ENCODE assay signal across 13 cellular contexts in the genomic region with DNA sequence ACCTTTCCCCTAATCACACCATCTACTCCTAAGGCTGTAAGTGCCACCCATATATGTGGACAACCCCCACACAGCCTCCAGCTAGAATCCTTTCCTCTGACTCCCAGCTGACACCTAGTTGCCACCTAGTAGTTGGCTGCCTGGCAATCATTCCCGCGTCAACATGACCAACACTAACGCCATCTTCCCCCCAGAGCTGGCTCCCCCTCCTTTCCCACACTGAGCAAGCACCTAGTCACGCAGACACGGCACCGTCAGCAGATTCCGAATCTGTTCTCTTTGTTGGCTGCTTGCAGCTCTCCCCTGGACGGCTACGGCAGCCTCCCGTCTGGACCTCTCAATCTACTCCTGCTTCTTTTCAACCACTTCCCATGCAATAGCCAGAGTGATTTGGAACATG. TPM values are rescaled to one million over a fixed set of nuclear protein-coding genes. Genes with fewer than 3 reads are reported as not detected.
DNase-seq lines count a peak whose midpoint lies in the region; ATAC-seq, FAIRE-seq and TF ChIP-seq lines count a peak whose summit lies in the region.
"Had no signal": no experiment of that assay in that cellular context is flagged by ENCODE, and none has a peak within 500 bp of the region (broad histone marks: within the 10 kb centered on the region; RNA-seq: fewer than 3 reads in every experiment).

No MANE protein-coding gene starts in this region.

- no peak for FAIRE-seq in HepG2 (lab: Jason Lieb, UNC)

- H3K9me3 ChIP-seq in MG63, result no peaks in the 10 kb centered on the region
- no peaks in the 10 kb centered on the region for H3K9me3 ChIP-seq in mammary epithelial cell (replicated peaks; ENCODE audit: insufficient read depth, low read length)
- no peaks in the 10 kb centered on the region for H3K9me3 ChIP-seq in HepG2 (ENCODE audit: low read length)
- H3K9me3 ChIP-seq in WERI-Rb-1 (ENCODE audit: severe bottlenecking), result no peaks in the 10 kb centered on the region
- H3K9me3 ChIP-seq: heart left ventricle, stomach had no signal

- H4K20me1 ChIP-seq in mammary epithelial cell (ENCODE audit: insufficient read depth, low read length) (no peaks in the 10 kb centered on the region), HepG2 (ENCODE audit: insufficient read depth, low read length) (no peaks in the 10 kb centered on the region)

- H3K79me2 ChIP-seq in mammary epithelial cell (ENCODE audit: insufficient read depth, low read length), result no peaks in the 10 kb centered on the region
- no peaks in the 10 kb centered on the region for H3K79me2 ChIP-seq in HepG2 (ENCODE audit: insufficient read depth, low read length)

- dilution Hi-C loops in mammary epithelial cell (cut with HindIII; ENCODE audit: low sequenced_read_pairs), result no loop called here

- DNase-seq in EH (ENCODE audit: low read depth) (peak; percentile 83), MG63 (peak; percentile 74), mammary epithelial cell (peak; percentile 79), HepG2 (ENCODE audit: low spot score) (no peak), NOMO-1 treated with DMSO at 0.1 percent for 48 hours (lab: John Stamatoyannopoulos, UW; ENCODE audit: unreplicated experiment) (no peak), SW 1271 (lab: John Stamatoyannopoulos, UW) (no peak), WERI-Rb-1 (no peak)
- DNase-seq: caudate nucleus, heart left ventricle, NCI-H187, stomach had no signal

- H3K4me3 ChIP-seq in MG63 (no peak overlapping the region), mammary epithelial cell (replicated peaks in 1 of 3; ENCODE audit: insufficient read depth in 1 of 3, low read depth in 2 of 3, low read length in 3 of 3) (no peak overlapping the region), HepG2 (replicated peaks in 1 of 3; ENCODE audit: insufficient read depth in 1 of 3, low read depth in 2 of 3, low read length in 3 of 3) (no peak overlapping the region; a peak in 1 of 6 replicates), WERI-Rb-1 (ENCODE audit: low read depth, low read length) (no peak overlapping the region)
- H3K4me3 ChIP-seq: heart left ventricle, stomach had no signal

- no peak for TF ChIP-seq CTCF in mammary epithelial cell (conservative IDR thresholded peaks at IDR 0.05 in 1 of 2, IDR thresholded peaks at IDR 0.05 in 1 of 2; ENCODE audit: extremely low read depth in 1 of 2, insufficient read depth in 1 of 2, low read depth in 1 of 2, low read length in 2 of 2)
- no peak for TF ChIP-seq CTCF in HepG2 (CRISPR knock-in tag; IDR thresholded peaks at IDR 0.05)
- TF ChIP-seq CTCF in WERI-Rb-1 (IDR thresholded peaks at IDR 0.05; ENCODE audit: low read depth, low read length), result no peak

- peaks cover 4% of the 10 kb centered on the region for H3K4me1 ChIP-seq in mammary epithelial cell (ENCODE audit: insufficient read depth, low read length)
- peaks cover 14% of the 10 kb centered on the region; the same call in 1 of the 2 replicates for H3K4me1 ChIP-seq in HepG2 (ENCODE audit: insufficient read depth, low read length)

- no TSS peak for BruUV-seq in mammary epithelial cell (replicated peaks; lab: Mats Ljungman, UMichigan)
- BruUV-seq in HepG2 (replicated peaks; lab: Mats Ljungman, UMichigan), result no TSS peak

- H3K27me3 ChIP-seq in MG63, result no peaks in the 10 kb centered on the region
- no peaks in the 10 kb centered on the region for H3K27me3 ChIP-seq in mammary epithelial cell (ENCODE audit: insufficient read depth, low read length)
- no peaks in the 10 kb centered on the region for H3K27me3 ChIP-seq in HepG2 (ENCODE audit: control insufficient read depth in 1 of 2, insufficient read depth in 2 of 2, low read length in 2 of 2)
- H3K27me3 ChIP-seq in WERI-Rb-1 (ENCODE audit: insufficient read depth, low read depth, severe bottlenecking), result no peaks in the 10 kb centered on the region

- WGBS in mammary epithelial cell (ENCODE audit: low coverage, missing lambda C conversion rate), result 54% methylated on average over 10 of the region's 10 CpGs
- 34% methylated on average over 10 of the region's 10 CpGs for WGBS in HepG2 (ENCODE audit: low lambda C conversion rate)

- H2AFZ ChIP-seq in mammary epithelial cell (ENCODE audit: low read depth, low read length) (no peak overlapping the region), HepG2 (ENCODE audit: low read length) (no peak overlapping the region)

- H3K9ac ChIP-seq in mammary epithelial cell (ENCODE audit: insufficient read depth, low read length) (no peak overlapping the region), HepG2 (ENCODE audit: insufficient read depth, low read depth, low read length) (no peak overlapping the region)

- H3K27ac ChIP-seq in mammary epithelial cell (ENCODE audit: insufficient read depth, low read depth, low read length) (no peak overlapping the region), HepG2 (ENCODE audit: extremely low read length, insufficient read depth, low read length) (no peak overlapping the region), WERI-Rb-1 (no peak overlapping the region)
- H3K27ac ChIP-seq: heart left ventricle, HL-60, stomach had no signal

- TF ChIP-seq EP300 in HepG2 (IDR thresholded peaks at IDR 0.05; ENCODE audit: low read depth in 2 of 2, low read length in 2 of 2) (no peak), HepG2 (CRISPR knock-in tag; IDR thresholded peaks at IDR 0.05; ENCODE audit: borderline replicate concordance) (no peak)

- H3K4me2 ChIP-seq in mammary epithelial cell (ENCODE audit: insufficient read depth, low read depth, low read length), result no peak overlapping the region
- H3K4me2 ChIP-seq in HepG2 (ENCODE audit: low read depth, low read length), result peak overlapping the region; percentile 47

- no peaks in the 10 kb centered on the region for H3K36me3 ChIP-seq in MG63
- H3K36me3 ChIP-seq in mammary epithelial cell (ENCODE audit: insufficient read depth, low read length), result peaks cover 2% of the 10 kb centered on the region
- no peaks in the 10 kb centered on the region for H3K36me3 ChIP-seq in HepG2 (replicated peaks in 1 of 2; ENCODE audit: control insufficient read depth in 1 of 2, insufficient read depth in 2 of 2, low read length in 2 of 2)
- no peaks in the 10 kb centered on the region; the same call in 1 of the 2 replicates for H3K36me3 ChIP-seq in WERI-Rb-1

- TF ChIP-seq POLR2A in HepG2 (IDR thresholded peaks at IDR 0.05; ENCODE audit: insufficient read depth in 1 of 2, low read depth in 2 of 2, low read length in 2 of 2), result no peak

- intact Hi-C loops in mammary epithelial cell (cut with micrococcal nuclease), result loop anchor here (1.0 to 2.0 kb wide), 4 partner anchors 98 to 385 kb away; partner anchors contain the start of gene BTBD7
- intact Hi-C loops in HepG2 (cut with micrococcal nuclease; ENCODE audit: unreplicated experiment), result no loop called here

- POLR2A ChIA-PET in HepG2 (lab: Yijun Ruan, JAX), result no interaction called here

- in situ Hi-C loops in mammary epithelial cell (cut with MboI; ENCODE audit: low sequenced_read_pairs in 2 of 2) (no loop called here), HepG2 (cut with HindIII; ENCODE audit: extremely low pct_ligation_motif_present, low pct_unique_long_range_greater_than_20kb) (loop anchor here (10.0 kb wide), 1 partner anchor 310 kb away; no protein-coding TSS in a partner anchor)

- peak; percentile 54 for ATAC-seq in HepG2
- no peak for ATAC-seq in GM21717 (IDR thresholded peaks at IDR 0.05; ENCODE audit: unreplicated experiment)

- CTCF ChIA-PET in mammary epithelial cell (lab: Charles Lee; ENCODE audit: low non-redundant PET) (interaction anchor here (0.6 kb wide), 1 partner anchor 82 kb away, joined by 7 read pairs; no protein-coding TSS in a partner anchor), HepG2 (lab: Yijun Ruan, JAX; ENCODE audit: low intra/inter-chr PET ratio, low total read pairs) (no interaction called here)

- no peak for TF ChIP-seq RAD21 in HepG2 (CRISPR knock-in tag; IDR thresholded peaks at IDR 0.05)

RNA-seq across cellular contexts. Expression of gene UBR7, which starts 27.7 kb away (rescaled TPM):
- total RNA-seq in MG63 (2014; rRNA removed; shearing (Covaris generic); ENCODE audit: low replicate concordance), result 18.5 and 25.0 TPM in 2 replicates
- total RNA-seq in mammary epithelial cell (10 to 100 TPM; 15.2 to 20.3 TPM), HepG2 (2016; rRNA removed; fragmentation: Illumina TruSeq; extraction: Trizol) (19.7 and 35.5 TPM in 2 replicates)
- polyA plus RNA-seq in mammary epithelial cell (21.5 TPM), HepG2 (2011; rRNA removed) (8.5 and 11.0 TPM in 2 replicates)
- 45.4 TPM for polyA minus RNA-seq in mammary epithelial cell
- total RNA-seq in HepG2 (2016; cell fraction: cytosol; rRNA removed; fragmentation: Illumina TruSeq; extraction: Trizol; ENCODE audit: low read depth), result 2.1 and 2.3 TPM in 2 replicates
- 20.8 and 37.3 TPM in 2 replicates for total RNA-seq in HepG2 (2016; cell fraction: insoluble cytoplasmic fraction; rRNA removed; fragmentation: Illumina TruSeq; extraction: Trizol)
- total RNA-seq in HepG2 (2016; cell fraction: membrane; rRNA removed; fragmentation: Illumina TruSeq; extraction: Trizol), result 9.5 and 11.1 TPM in 2 replicates
- total RNA-seq in HepG2 (2016; cell fraction: nucleus; rRNA removed; fragmentation: Illumina TruSeq; extraction: Trizol), result 10.5 and 10.7 TPM in 2 replicates
- 6.5 and 8.1 TPM in 2 replicates for polyA plus RNA-seq in HepG2 (2011; cell fraction: cytosol; rRNA removed)
- 6.4 and 6.8 TPM in 2 replicates for polyA plus RNA-seq in HepG2 (2011; cell fraction: nucleus; rRNA removed)
- 6.1 and 10.7 TPM in 2 replicates for polyA plus RNA-seq in HepG2 (2012)
- polyA plus RNA-seq in HepG2 (2016; cell fraction: cytosol; fragmentation: Illumina TruSeq; extraction: Trizol; ENCODE audit: low read depth), result 1.8 and 2.0 TPM in 2 replicates
- polyA plus RNA-seq in HepG2 (2016; cell fraction: insoluble cytoplasmic fraction; fragmentation: Illumina TruSeq; extraction: Trizol; ENCODE audit: low read depth), result 34.6 and 35.6 TPM in 2 replicates
- polyA plus RNA-seq in HepG2 (2016; cell fraction: membrane; fragmentation: Illumina TruSeq; extraction: Trizol; ENCODE audit: low read depth), result 5.7 and 6.7 TPM in 2 replicates
- polyA plus RNA-seq in HepG2 (2016; cell fraction: nucleus; fragmentation: Illumina TruSeq; extraction: Trizol; ENCODE audit: insufficient read depth, low read depth), result 15.4 and 15.7 TPM in 2 replicates
- polyA minus RNA-seq in HepG2 (2011; rRNA and poly(A)+ RNA removed; ENCODE audit: low replicate concordance), result 6.6 and 21.0 TPM in 2 replicates
- polyA minus RNA-seq in HepG2 (2011; cell fraction: cytosol; rRNA and poly(A)+ RNA removed), result 6.9 and 11.5 TPM in 2 replicates
- polyA minus RNA-seq in HepG2 (2011; cell fraction: nucleus; rRNA and poly(A)+ RNA removed), result 7.5 and 8.0 TPM in 2 replicates

RNA-seq across cellular contexts. Expression of gene GON7, which starts 27.9 kb away (rescaled TPM):
- 3.8 and 6.0 TPM in 2 replicates for total RNA-seq in MG63 (2014; rRNA removed; shearing (Covaris generic); ENCODE audit: low replicate concordance)
- total RNA-seq in mammary epithelial cell (1 to 10 TPM; 7.2 to 9.3 TPM), HepG2 (2016; rRNA removed; fragmentation: Illumina TruSeq; extraction: Trizol) (28.0 and 45.9 TPM in 2 replicates)
- polyA plus RNA-seq in mammary epithelial cell (7.5 TPM), HepG2 (2011; rRNA removed) (8.9 and 11.9 TPM in 2 replicates)
- 2.2 TPM for polyA minus RNA-seq in mammary epithelial cell
- 10.0 and 10.6 TPM in 2 replicates for total RNA-seq in HepG2 (2016; cell fraction: cytosol; rRNA removed; fragmentation: Illumina TruSeq; extraction: Trizol; ENCODE audit: low read depth)
- total RNA-seq in HepG2 (2016; cell fraction: insoluble cytoplasmic fraction; rRNA removed; fragmentation: Illumina TruSeq; extraction: Trizol), result 31.3 and 51.3 TPM in 2 replicates
- total RNA-seq in HepG2 (2016; cell fraction: membrane; rRNA removed; fragmentation: Illumina TruSeq; extraction: Trizol), result 19.3 and 22.3 TPM in 2 replicates
- 10.7 and 11.5 TPM in 2 replicates for total RNA-seq in HepG2 (2016; cell fraction: nucleus; rRNA removed; fragmentation: Illumina TruSeq; extraction: Trizol)
- polyA plus RNA-seq in HepG2 (2011; cell fraction: cytosol; rRNA removed), result 6.4 and 8.8 TPM in 2 replicates
- polyA plus RNA-seq in HepG2 (2011; cell fraction: nucleus; rRNA removed), result 1.5 and 2.1 TPM in 2 replicates
- 12.2 and 13.2 TPM in 2 replicates for polyA plus RNA-seq in HepG2 (2012)
- polyA plus RNA-seq in HepG2 (2016; cell fraction: cytosol; fragmentation: Illumina TruSeq; extraction: Trizol; ENCODE audit: low read depth), result 10.7 and 11.1 TPM in 2 replicates
- 47.3 and 54.8 TPM in 2 replicates for polyA plus RNA-seq in HepG2 (2016; cell fraction: insoluble cytoplasmic fraction; fragmentation: Illumina TruSeq; extraction: Trizol; ENCODE audit: low read depth)
- 19.2 and 21.7 TPM in 2 replicates for polyA plus RNA-seq in HepG2 (2016; cell fraction: membrane; fragmentation: Illumina TruSeq; extraction: Trizol; ENCODE audit: low read depth)
- 15.8 and 18.4 TPM in 2 replicates for polyA plus RNA-seq in HepG2 (2016; cell fraction: nucleus; fragmentation: Illumina TruSeq; extraction: Trizol; ENCODE audit: insufficient read depth, low read depth)
- 2.3 and 3.7 TPM in 2 replicates for polyA minus RNA-seq in HepG2 (2011; rRNA and poly(A)+ RNA removed; ENCODE audit: low replicate concordance)
- 2.7 and 4.6 TPM in 2 replicates for polyA minus RNA-seq in HepG2 (2011; cell fraction: cytosol; rRNA and poly(A)+ RNA removed)
- polyA minus RNA-seq in HepG2 (2011; cell fraction: nucleus; rRNA and poly(A)+ RNA removed), result 2.3 and 2.4 TPM in 2 replicates

RNA-seq across cellular contexts. Expression of gene LYSET, which starts 49.7 kb away (rescaled TPM):
- total RNA-seq in MG63 (2014; rRNA removed; shearing (Covaris generic); ENCODE audit: low replicate concordance), result 4.4 and 7.0 TPM in 2 replicates
- 10 to 100 TPM; 10.5 to 14.0 TPM for total RNA-seq in mammary epithelial cell
- polyA plus RNA-seq in mammary epithelial cell, result 8.2 TPM
- not detected for polyA minus RNA-seq in mammary epithelial cell
- total RNA-seq in HepG2 (2016; rRNA removed; fragmentation: Illumina TruSeq; extraction: Trizol), result 19.1 and 20.1 TPM in 2 replicates
- 42.0 and 42.3 TPM in 2 replicates for total RNA-seq in HepG2 (2016; cell fraction: cytosol; rRNA removed; fragmentation: Illumina TruSeq; extraction: Trizol; ENCODE audit: low read depth)
- total RNA-seq in HepG2 (2016; cell fraction: insoluble cytoplasmic fraction; rRNA removed; fragmentation: Illumina TruSeq; extraction: Trizol), result 16.7 and 22.4 TPM in 2 replicates
- 51.5 and 52.1 TPM in 2 replicates for total RNA-seq in HepG2 (2016; cell fraction: membrane; rRNA removed; fragmentation: Illumina TruSeq; extraction: Trizol)
- 12.2 and 14.3 TPM in 2 replicates for total RNA-seq in HepG2 (2016; cell fraction: nucleus; rRNA removed; fragmentation: Illumina TruSeq; extraction: Trizol)
- 36.4 and 36.6 TPM in 2 replicates for polyA plus RNA-seq in HepG2 (2011; rRNA removed)
- 16.8 and 29.8 TPM in 2 replicates for polyA plus RNA-seq in HepG2 (2011; cell fraction: cytosol; rRNA removed)
- 5.7 and 8.0 TPM in 2 replicates for polyA plus RNA-seq in HepG2 (2011; cell fraction: nucleus; rRNA removed)
- 31.1 and 33.0 TPM in 2 replicates for polyA plus RNA-seq in HepG2 (2012)
- 79.3 and 89.7 TPM in 2 replicates for polyA plus RNA-seq in HepG2 (2016; cell fraction: cytosol; fragmentation: Illumina TruSeq; extraction: Trizol; ENCODE audit: low read depth)
- polyA plus RNA-seq in HepG2 (2016; cell fraction: insoluble cytoplasmic fraction; fragmentation: Illumina TruSeq; extraction: Trizol; ENCODE audit: low read depth), result 30.2 and 31.4 TPM in 2 replicates
- polyA plus RNA-seq in HepG2 (2016; cell fraction: membrane; fragmentation: Illumina TruSeq; extraction: Trizol; ENCODE audit: low read depth), result 77.9 and 80.5 TPM in 2 replicates
- polyA plus RNA-seq in HepG2 (2016; cell fraction: nucleus; fragmentation: Illumina TruSeq; extraction: Trizol; ENCODE audit: insufficient read depth, low read depth), result 26.1 and 29.5 TPM in 2 replicates
- 9.2 and 13.6 TPM in 2 replicates for polyA minus RNA-seq in HepG2 (2011; rRNA and poly(A)+ RNA removed; ENCODE audit: low replicate concordance)
- 7.6 and 9.5 TPM in 2 replicates for polyA minus RNA-seq in HepG2 (2011; cell fraction: cytosol; rRNA and poly(A)+ RNA removed)
- polyA minus RNA-seq in HepG2 (2011; cell fraction: nucleus; rRNA and poly(A)+ RNA removed), result 11.3 and 12.2 TPM in 2 replicates

RNA-seq across cellular contexts. Expression of gene MOAP1, which starts 50.1 kb away (rescaled TPM):
- 8.5 and 13.3 TPM in 2 replicates for total RNA-seq in MG63 (2014; rRNA removed; shearing (Covaris generic); ENCODE audit: low replicate concordance)
- total RNA-seq in mammary epithelial cell (10 to 100 TPM; 11.2 to 18.5 TPM), HepG2 (2016; rRNA removed; fragmentation: Illumina TruSeq; extraction: Trizol) (14.6 and 14.9 TPM in 2 replicates)
- polyA plus RNA-seq in mammary epithelial cell (8.3 TPM), HepG2 (2011; rRNA removed) (47.0 and 48.6 TPM in 2 replicates)
- polyA minus RNA-seq in mammary epithelial cell, result 1.1 TPM
- 2.6 TPM in 2 replicates for total RNA-seq in HepG2 (2016; cell fraction: cytosol; rRNA removed; fragmentation: Illumina TruSeq; extraction: Trizol; ENCODE audit: low read depth)
- 14.8 and 15.2 TPM in 2 replicates for total RNA-seq in HepG2 (2016; cell fraction: insoluble cytoplasmic fraction; rRNA removed; fragmentation: Illumina TruSeq; extraction: Trizol)
- 7.5 and 8.6 TPM in 2 replicates for total RNA-seq in HepG2 (2016; cell fraction: membrane; rRNA removed; fragmentation: Illumina TruSeq; extraction: Trizol)
- total RNA-seq in HepG2 (2016; cell fraction: nucleus; rRNA removed; fragmentation: Illumina TruSeq; extraction: Trizol), result 10.0 and 11.2 TPM in 2 replicates
- polyA plus RNA-seq in HepG2 (2011; cell fraction: cytosol; rRNA removed), result 34.9 and 57.3 TPM in 2 replicates
- 12.5 and 24.3 TPM in 2 replicates for polyA plus RNA-seq in HepG2 (2011; cell fraction: nucleus; rRNA removed)
- polyA plus RNA-seq in HepG2 (2012), result 22.2 and 29.6 TPM in 2 replicates
- polyA plus RNA-seq in HepG2 (2016; cell fraction: cytosol; fragmentation: Illumina TruSeq; extraction: Trizol; ENCODE audit: low read depth), result 2.0 and 2.1 TPM in 2 replicates
- 13.6 and 14.1 TPM in 2 replicates for polyA plus RNA-seq in HepG2 (2016; cell fraction: insoluble cytoplasmic fraction; fragmentation: Illumina TruSeq; extraction: Trizol; ENCODE audit: low read depth)
- polyA plus RNA-seq in HepG2 (2016; cell fraction: membrane; fragmentation: Illumina TruSeq; extraction: Trizol; ENCODE audit: low read depth), result 5.0 and 5.9 TPM in 2 replicates
- polyA plus RNA-seq in HepG2 (2016; cell fraction: nucleus; fragmentation: Illumina TruSeq; extraction: Trizol; ENCODE audit: insufficient read depth, low read depth), result 16.6 and 18.7 TPM in 2 replicates
- 6.5 and 13.5 TPM in 2 replicates for polyA minus RNA-seq in HepG2 (2011; rRNA and poly(A)+ RNA removed; ENCODE audit: low replicate concordance)
- 14.9 and 19.2 TPM in 2 replicates for polyA minus RNA-seq in HepG2 (2011; cell fraction: cytosol; rRNA and poly(A)+ RNA removed)
- polyA minus RNA-seq in HepG2 (2011; cell fraction: nucleus; rRNA and poly(A)+ RNA removed), result 8.9 and 11.3 TPM in 2 replicates

Comparison
In these comparisons a context has a peak if more than half of its experiments do, and no peak if none do; other contexts are left out.
1. DNase-seq: peak in EH (single experiment), MG63 (single experiment) and mammary epithelial cell (single experiment); none in HepG2 (single experiment), NOMO-1 treated with DMSO at 0.1 percent for 48 hours (single experiment), SW 1271 (0 of 2) and WERI-Rb-1 (single experiment).